ENCODE assay signal across 27 cellular contexts in genomic region chr7:32026076-32026425, GRCh38.
"Had no signal": no experiment of that assay in that cellular context is flagged by ENCODE, and none has a peak within 500 bp of the region (broad histone marks: within the 10 kb centered on the region; RNA-seq: fewer than 3 reads in every experiment).

No MANE protein-coding gene starts in this region.

- H3K4me3 ChIP-seq: gastrocnemius medialis, lung, mucosa of descending colon, pancreas, right lobe of liver, transverse colon, upper lobe of right lung, uterus had no signal

- ATAC-seq: esophagus mucosa; gastrocnemius medialis; left lobe of liver; mucosa of descending colon; natural killer cell treated with Interleukin-12 subunit alpha and Interleukin-12 subunit beta and Interleukin-15 and Interleukin-18, amount 100 ng/mL, for 72 hours; pancreas; right lobe of liver; stimulated activated naive B cell treated with anti-CD40 and anti-IgM and Interleukin-4, amounts not matched to agents 10 μg/mL and 1 μg/mL and 100 μg/mL, for 72 hours; upper lobe of right lung had no signal

- H3K4me3 Mint-ChIP-seq: dendritic cell treated with granulocyte-macrophage colony-stimulating factor and Interleukin-4, amounts not matched to agents 40 ng/mL and 50 ng/mL, for 4 days; endodermal cell; memory B cell; naive B cell; natural killer cell treated with Interleukin-12 subunit alpha and Interleukin-12 subunit beta and Interleukin-15 and Interleukin-18, amount 100 ng/mL, for 72 hours; neural crest cell; stimulated activated naive B cell treated with anti-CD40 and anti-IgM and Interleukin-4, amounts not matched to agents 10 μg/mL and 1 μg/mL and 100 μg/mL, for 72 hours; stimulated activated naive CD8-positive, alpha-beta T cell treated with anti-CD3 and anti-CD28 coated beads, Interleukin-15, Interleukin-2, amounts not matched to agents 100 ng/mL and 50 ng/mL, for 24 hours had no signal

- DNase-seq: effector CD8-positive, alpha-beta T cell; endodermal cell; foreskin fibroblast; gastrocnemius medialis; head of caudate nucleus; kidney; mucosa of descending colon; naive B cell; pancreas; right lobe of liver; small intestine; stimulated activated CD4-positive, alpha-beta T cell treated with anti-CD3 and anti-CD28 coated beads, Interleukin-15, amount 100 ng/mL, for 24 hours; stimulated activated CD4-positive, alpha-beta T cell treated with anti-CD3 and anti-CD28 coated beads, Interleukin-2, amount 100 ng/mL, for 48 hours; stimulated activated naive B cell treated with anti-CD40 and anti-IgM and Interleukin-4, amounts not matched to agents 10 μg/mL and 1 μg/mL and 100 μg/mL, for 72 hours; transverse colon; upper lobe of right lung; uterus had no signal

- H3K4me1 ChIP-seq: gastrocnemius medialis, pancreas, right lobe of liver, transverse colon, upper lobe of right lung, uterus had no signal

- H3K27ac ChIP-seq: epithelial cell of prostate, gastrocnemius medialis, neutrophil, pancreas, right lobe of liver, transverse colon, upper lobe of right lung, uterus had no signal

- H3K27ac Mint-ChIP-seq: dendritic cell treated with granulocyte-macrophage colony-stimulating factor and Interleukin-4, amounts not matched to agents 40 ng/mL and 50 ng/mL, for 4 days; endodermal cell; memory B cell; naive B cell; natural killer cell treated with Interleukin-12 subunit alpha and Interleukin-12 subunit beta and Interleukin-15 and Interleukin-18, amount 100 ng/mL, for 72 hours; stimulated activated naive B cell treated with anti-CD40 and anti-IgM and Interleukin-4, amounts not matched to agents 10 μg/mL and 1 μg/mL and 100 μg/mL, for 72 hours; stimulated activated naive CD8-positive, alpha-beta T cell treated with anti-CD3 and anti-CD28 coated beads, Interleukin-15, Interleukin-2, amounts not matched to agents 100 ng/mL and 50 ng/mL, for 24 hours had no signal

- H3K27me3 Mint-ChIP-seq: dendritic cell treated with granulocyte-macrophage colony-stimulating factor and Interleukin-4, amounts not matched to agents 40 ng/mL and 50 ng/mL, for 4 days; memory B cell; naive B cell; stimulated activated naive CD8-positive, alpha-beta T cell treated with anti-CD3 and anti-CD28 coated beads, Interleukin-15, Interleukin-2, amounts not matched to agents 100 ng/mL and 50 ng/mL, for 24 hours had no signal

- H3K9me3 Mint-ChIP-seq: dendritic cell treated with granulocyte-macrophage colony-stimulating factor and Interleukin-4, amounts not matched to agents 40 ng/mL and 50 ng/mL, for 4 days; endodermal cell; neural crest cell had no signal

- H3K27me3 ChIP-seq: gastrocnemius medialis, neutrophil, pancreas, right lobe of liver, transverse colon, upper lobe of right lung, uterus had no signal

- H3K36me3 Mint-ChIP-seq: memory B cell; naive B cell; natural killer cell treated with Interleukin-12 subunit alpha and Interleukin-12 subunit beta and Interleukin-15 and Interleukin-18, amount 100 ng/mL, for 72 hours; stimulated activated naive B cell treated with anti-CD40 and anti-IgM and Interleukin-4, amounts not matched to agents 10 μg/mL and 1 μg/mL and 100 μg/mL, for 72 hours had no signal

- H3K36me3 ChIP-seq: gastrocnemius medialis, neutrophil, pancreas, right lobe of liver, transverse colon, upper lobe of right lung, uterus had no signal

- H3K9me3 ChIP-seq: gastrocnemius medialis, mucosa of descending colon, neutrophil, pancreas, right lobe of liver, transverse colon, upper lobe of right lung, uterus had no signal

- H3K4me1 Mint-ChIP-seq: memory B cell; naive B cell; neural crest cell; stimulated activated naive B cell treated with anti-CD40 and anti-IgM and Interleukin-4, amounts not matched to agents 10 μg/mL and 1 μg/mL and 100 μg/mL, for 72 hours had no signal
